Comparison of ENCODE assay signal across 8 cellular contexts in the genomic region with DNA sequence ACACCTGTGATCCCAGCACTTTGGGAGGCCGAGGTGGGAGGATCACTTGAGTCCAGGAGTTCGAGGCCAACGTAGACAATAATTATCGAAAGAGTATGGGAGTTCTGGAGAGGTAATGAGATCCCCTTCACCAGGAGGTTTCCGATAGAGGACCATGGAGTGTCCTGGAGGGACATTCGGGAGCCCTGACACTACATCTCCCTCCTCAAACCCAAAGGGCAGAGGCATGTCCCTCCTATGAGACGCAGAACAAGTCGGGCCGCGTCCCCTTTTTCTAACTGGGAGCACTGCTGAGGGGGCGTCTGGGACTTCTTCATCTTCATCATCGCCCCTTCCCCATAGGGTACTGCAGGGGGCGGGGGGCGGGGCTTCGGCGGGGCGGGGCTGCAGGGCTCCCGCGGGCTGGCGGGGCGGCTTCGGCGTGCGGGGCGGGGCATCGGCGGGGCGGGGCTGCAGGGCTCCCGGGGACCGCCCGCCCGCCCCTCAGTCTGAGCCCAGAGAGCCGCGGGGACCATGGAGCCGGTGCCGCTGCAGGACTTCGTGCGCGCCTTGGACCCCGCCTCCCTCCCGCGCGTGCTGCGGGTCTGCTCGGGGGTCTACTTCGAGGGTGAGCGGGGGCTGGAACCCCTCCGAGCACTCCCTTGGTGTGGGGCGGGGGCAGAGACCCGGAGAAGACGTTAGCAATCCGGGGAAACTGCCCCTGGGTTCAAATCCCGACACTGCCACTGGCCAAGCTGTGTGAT. TPM values are rescaled to one million over a fixed set of nuclear protein-coding genes. Genes with fewer than 3 reads are reported as not detected.
A peak's percentile ranks its signal among the peaks of the same experiment; 100 is the strongest.
DNase-seq lines count a peak whose midpoint lies in the region; ATAC-seq, FAIRE-seq and TF ChIP-seq lines count a peak whose summit lies in the region.

TSS of gene THEMIS2 (plus strand) at position 486 of the 743 bp plus-strand sequence. CDS start at position 514, 28 bp downstream.

- TF ChIP-seq POLR2A in HepG2 (IDR thresholded peaks at IDR 0.05; ENCODE audit: insufficient read depth in 1 of 2, low read depth in 2 of 2, low read length in 2 of 2) = peak in 1 of 2 experiments; percentile 31; a peak in 1 of 4 replicates

- H3K27me3 ChIP-seq in MM.1S (replicated peaks; ENCODE audit: insufficient read depth, low read length) (no peaks in the 10 kb centered on the region), HepG2 (ENCODE audit: control insufficient read depth in 1 of 2, insufficient read depth in 2 of 2, low read length in 2 of 2) (peaks cover 0 to 15% of the 10 kb centered on the region in 2 experiments; a peak in 2 of 5 replicates)

- H3F3A ChIP-seq in MM.1S (ENCODE audit: insufficient read depth, low read length) = no peaks in the 10 kb centered on the region

- no peaks in the 10 kb centered on the region for H3K9me2 ChIP-seq in MM.1S (replicated peaks; ENCODE audit: insufficient read depth, low read length)

- no peaks in the 10 kb centered on the region for H3K79me2 ChIP-seq in MM.1S (ENCODE audit: low read length)
- H3K79me2 ChIP-seq in HepG2 (ENCODE audit: insufficient read depth, low read length) = no peaks in the 10 kb centered on the region

- H3K4me3 ChIP-seq in MM.1S (ENCODE audit: low read length) (peak within 1 kb of the TSS; percentile 91), HepG2 (replicated peaks in 1 of 3; ENCODE audit: insufficient read depth in 1 of 3, low read depth in 2 of 3, low read length in 3 of 3) (peak within 1 kb of the TSS; percentile 65 to 80 (median 70))

- peak within 1 kb of the TSS; percentile 100 for H3K4me2 ChIP-seq in MM.1S (ENCODE audit: low read depth, low read length)
- peak within 1 kb of the TSS; percentile 99 for H3K4me2 ChIP-seq in HepG2 (ENCODE audit: low read depth, low read length)

- in situ Hi-C loops in GM13976 (cut with MboI; ENCODE audit: low sequenced_read_pairs, unreplicated experiment) (no loop called here), HepG2 (cut with HindIII; ENCODE audit: extremely low pct_ligation_motif_present, low pct_unique_long_range_greater_than_20kb) (no loop called here)

- CTCF ChIA-PET in HepG2 (lab: Yijun Ruan, JAX; ENCODE audit: low intra/inter-chr PET ratio, low total read pairs) = interaction anchor here (1.1 kb wide), 1 partner anchor 15 kb away, joined by 3 read pairs; no protein-coding TSS in a partner anchor

- intact Hi-C loops in HepG2 (cut with micrococcal nuclease; ENCODE audit: unreplicated experiment) = no loop called here

- TF ChIP-seq RAD21 in HepG2 (CRISPR knock-in tag; IDR thresholded peaks at IDR 0.05) = no peak

- H3K9ac ChIP-seq in MM.1S (ENCODE audit: low read length) (peak within 1 kb of the TSS; percentile 66), HepG2 (ENCODE audit: insufficient read depth, low read depth, low read length) (peak within 1 kb of the TSS; percentile 24)

- POLR2A ChIA-PET in HepG2 (lab: Yijun Ruan, JAX) = interaction anchor here (1.1 kb wide), 1 partner anchor 42 kb away, joined by 5 read pairs; the partner anchor contains the start of gene PPP1R8

- H4K20me1 ChIP-seq in MM.1S (ENCODE audit: insufficient read depth, low read length) = no peaks in the 10 kb centered on the region
- H4K20me1 ChIP-seq in HepG2 (ENCODE audit: insufficient read depth, low read length) = no peaks in the 10 kb centered on the region

- H3K36me3 ChIP-seq in MM.1S (replicated peaks; ENCODE audit: insufficient read depth, low read length) = no peaks in the 10 kb centered on the region
- H3K36me3 ChIP-seq in HepG2 (replicated peaks in 1 of 2; ENCODE audit: control insufficient read depth in 1 of 2, insufficient read depth in 2 of 2, low read length in 2 of 2) = no peaks in the 10 kb centered on the region

- WGBS in HepG2 (ENCODE audit: low lambda C conversion rate) = 25% methylated on average over 8 of the region's 53 CpGs

- H2AFZ ChIP-seq in MM.1S (ENCODE audit: low read length) = peak within 1 kb of the TSS; percentile 99
- H2AFZ ChIP-seq in HepG2 (ENCODE audit: low read length) = peak within 1 kb of the TSS; percentile 36

- FAIRE-seq in HepG2 (lab: Jason Lieb, UNC) (no peak), urothelium cell line (lab: Jason Lieb, UNC) (no peak)

- DNase-seq in GM13976 (ENCODE audit: low spot score) = peak; percentile 93
- peak; percentile 64 for DNase-seq in MM.1S
- peak; percentile 75 to 76 for DNase-seq in activated CD4-positive, alpha-beta T cell treated with anti-CD3 and anti-CD28 coated beads for 4 hours
- no peak for DNase-seq in HepG2 (ENCODE audit: low spot score)
- peak; percentile 75 to 77 for DNase-seq in stimulated activated CD4-positive, alpha-beta T cell treated with anti-CD3 and anti-CD28 coated beads, Interleukin-2, amount 100 ng/mL, for 48 hours
- DNase-seq in urothelium cell line (ENCODE audit: low spot score) = no peak

- H3K27ac ChIP-seq in MM.1S (ENCODE audit: low read length) = no peak within 1 kb of the TSS
- peak within 1 kb of the TSS; percentile 79 for H3K27ac ChIP-seq in cingulate gyrus (ENCODE audit: low read depth, low read length)
- no peak within 1 kb of the TSS for H3K27ac ChIP-seq in HepG2 (ENCODE audit: extremely low read length, insufficient read depth, low read length)

- no peak for TF ChIP-seq EP300 in HepG2 (IDR thresholded peaks at IDR 0.05; ENCODE audit: low read depth in 2 of 2, low read length in 2 of 2)
- no peak for TF ChIP-seq EP300 in HepG2 (CRISPR knock-in tag; IDR thresholded peaks at IDR 0.05; ENCODE audit: borderline replicate concordance)

- ATAC-seq in HepG2 (peak; percentile 88), HG03469 (IDR thresholded peaks at IDR 0.05; ENCODE audit: unreplicated experiment) (no peak)

- BruUV-seq in HepG2 (replicated peaks; lab: Mats Ljungman, UMichigan) = no TSS peak

- peaks cover 11% of the 10 kb centered on the region for H3K4me1 ChIP-seq in MM.1S (ENCODE audit: low read length)
- peaks cover 46% of the 10 kb centered on the region for H3K4me1 ChIP-seq in HepG2 (ENCODE audit: insufficient read depth, low read length)

- no peaks in the 10 kb centered on the region for H3K9me3 ChIP-seq in MM.1S (replicated peaks; ENCODE audit: insufficient read depth, low read length)
- no peaks in the 10 kb centered on the region for H3K9me3 ChIP-seq in HepG2 (ENCODE audit: low read length)

- TF ChIP-seq CTCF in GM13976 (IDR thresholded peaks at IDR 0.05; ENCODE audit: borderline replicate concordance, control extremely low read depth, extremely low read depth, insufficient read depth, missing control alignments) (no peak), MM.1S (IDR thresholded peaks at IDR 0.05; ENCODE audit: low read length) (no peak), HepG2 (CRISPR knock-in tag; IDR thresholded peaks at IDR 0.05) (no peak)

TF ChIP-seq in HepG2, 621 proteins besides CTCF, POLR2A, EP300 and RAD21 (continues in another document):
- TF ChIP-seq ZNF687 (CRISPR knock-in tag; IDR thresholded peaks at IDR 0.05) (peak; percentile 72), PHF8 (CRISPR knock-in tag; IDR thresholded peaks at IDR 0.05) (peak; percentile 37; the same call in 1 of the 2 replicates), ZNF777 (CRISPR knock-in tag; IDR thresholded peaks at IDR 0.05) (no peak)

RNA-seq across cellular contexts. Expression of gene THEMIS2, which starts in this region (rescaled TPM):
- total RNA-seq in HepG2 (2016; rRNA removed; fragmentation: Illumina TruSeq; extraction: Trizol) = 0.38 and 0.46 TPM in 2 replicates
- total RNA-seq in HepG2 (2016; cell fraction: cytosol; rRNA removed; fragmentation: Illumina TruSeq; extraction: Trizol; ENCODE audit: low read depth) = not detected in 2 replicates
- 0.52 and 0.74 TPM in 2 replicates for total RNA-seq in HepG2 (2016; cell fraction: insoluble cytoplasmic fraction; rRNA removed; fragmentation: Illumina TruSeq; extraction: Trizol)
- total RNA-seq in HepG2 (2016; cell fraction: membrane; rRNA removed; fragmentation: Illumina TruSeq; extraction: Trizol) = 0.28 and 0.31 TPM in 2 replicates
- total RNA-seq in HepG2 (2016; cell fraction: nucleus; rRNA removed; fragmentation: Illumina TruSeq; extraction: Trizol) = 0.25 and 0.43 TPM in 2 replicates
- 1.2 and 1.5 TPM in 2 replicates for polyA plus RNA-seq in HepG2 (2011; rRNA removed)
- 0.77 and 0.78 TPM in 2 replicates for polyA plus RNA-seq in HepG2 (2011; cell fraction: cytosol; rRNA removed)
- polyA plus RNA-seq in HepG2 (2011; cell fraction: nucleus; rRNA removed) = 1.5 and 1.7 TPM in 2 replicates
- polyA plus RNA-seq in HepG2 (2012) = 0.43 and 0.49 TPM in 2 replicates
- 0.17 and 0.21 TPM in 2 replicates for polyA plus RNA-seq in HepG2 (2016; cell fraction: cytosol; fragmentation: Illumina TruSeq; extraction: Trizol; ENCODE audit: low read depth)
- 0.22 and 0.42 TPM in 2 replicates for polyA plus RNA-seq in HepG2 (2016; cell fraction: insoluble cytoplasmic fraction; fragmentation: Illumina TruSeq; extraction: Trizol; ENCODE audit: low read depth)
- not detected in 2 replicates for polyA plus RNA-seq in HepG2 (2016; cell fraction: membrane; fragmentation: Illumina TruSeq; extraction: Trizol; ENCODE audit: low read depth)
- polyA plus RNA-seq in HepG2 (2016; cell fraction: nucleus; fragmentation: Illumina TruSeq; extraction: Trizol; ENCODE audit: insufficient read depth, low read depth) = 0.95 and 2.0 TPM in 2 replicates
- 1.1 and 4.7 TPM in 2 replicates for polyA minus RNA-seq in HepG2 (2011; rRNA and poly(A)+ RNA removed; ENCODE audit: low replicate concordance)
- 0.89 and 1.1 TPM in 2 replicates for polyA minus RNA-seq in HepG2 (2011; cell fraction: cytosol; rRNA and poly(A)+ RNA removed)
- 1.4 and 2.4 TPM in 2 replicates for polyA minus RNA-seq in HepG2 (2011; cell fraction: nucleus; rRNA and poly(A)+ RNA removed)

Comparison
In these comparisons a context has a peak if more than half of its experiments do, and no peak if none do; other contexts are left out.
1. DNase-seq: peak in GM13976 (single experiment), MM.1S (single experiment), activated CD4-positive, alpha-beta T cell treated with anti-CD3 and anti-CD28 coated beads for 4 hours (2 of 2) and stimulated activated CD4-positive, alpha-beta T cell treated with anti-CD3 and anti-CD28 coated beads, Interleukin-2, amount 100 ng/mL, for 48 hours (2 of 2); none in HepG2 (single experiment) and urothelium cell line (single experiment).